18 cellular contexts compared by ENCODE assay signal in the genomic region with DNA sequence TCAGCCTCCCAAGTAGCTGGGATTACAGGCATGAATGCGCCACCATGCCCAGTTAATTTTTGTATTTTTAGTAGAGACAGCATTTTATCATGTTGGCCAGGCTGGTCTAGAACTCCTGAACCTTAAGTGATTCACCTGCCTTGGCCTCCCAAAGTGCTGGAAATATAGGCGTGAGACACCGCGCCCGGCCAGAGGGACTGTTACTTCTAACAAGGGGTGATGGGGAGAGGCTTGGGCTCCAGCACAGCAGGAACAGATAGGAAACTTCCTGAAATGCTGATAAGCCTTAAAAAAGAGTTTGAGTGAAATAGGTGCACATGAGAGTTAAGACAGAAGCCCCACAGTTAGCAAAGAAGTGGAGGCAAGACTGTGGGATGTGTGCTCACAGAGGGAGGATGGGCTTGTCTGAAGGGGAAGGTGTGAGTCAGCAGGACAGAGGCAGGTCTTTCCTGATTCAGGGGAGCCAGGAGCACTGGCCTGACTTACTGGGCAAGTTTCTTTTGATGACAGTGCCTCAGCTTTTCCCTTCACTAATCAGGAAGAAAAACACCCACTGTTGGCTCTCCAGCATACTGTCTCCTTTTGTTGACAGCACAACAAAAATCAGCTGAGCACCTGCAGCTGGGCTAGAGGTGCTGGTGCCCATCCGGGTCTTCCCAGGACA.
DNase-seq lines count a peak whose midpoint lies in the region; ATAC-seq and TF ChIP-seq lines count a peak whose summit lies in the region.
"Had no signal": no experiment of that assay in that cellular context is flagged by ENCODE, and none has a peak within 500 bp of the region (broad histone marks: within the 10 kb centered on the region; RNA-seq: fewer than 3 reads in every experiment).

No MANE protein-coding gene starts in this region.

- H3K4me2 ChIP-seq in smooth muscle cell, result no peak overlapping the region
- H3K4me2 ChIP-seq: BLaER1 had no signal

- H2AFZ ChIP-seq in smooth muscle cell (ENCODE audit: low read depth), result no peak overlapping the region

- intact Hi-C loops in esophagus squamous epithelium (cut with DNase I), result no loop called here

- peaks cover 0 to 24% (median 11%) of the 10 kb centered on the region in 3 donors for H3K4me1 ChIP-seq in esophagus squamous epithelium
- H3K4me1 ChIP-seq in smooth muscle cell (ENCODE audit: low read depth), result no peaks in the 10 kb centered on the region
- H3K4me1 ChIP-seq: BLaER1, gastrocnemius medialis had no signal

- H3K36me3 ChIP-seq in esophagus squamous epithelium, result no peaks in the 10 kb centered on the region
- no peaks in the 10 kb centered on the region for H3K36me3 ChIP-seq in smooth muscle cell (ENCODE audit: low read depth)
- H3K36me3 ChIP-seq: BLaER1, gastrocnemius medialis had no signal

- 65 to 79% methylated on average over 6 of the region's 6 CpGs for WGBS in esophagus squamous epithelium, 2 donors
- WGBS in smooth muscle cell (ENCODE audit: low lambda C conversion rate), result 89% methylated on average over 6 of the region's 6 CpGs

- no peak for TF ChIP-seq POLR2A in esophagus squamous epithelium (IDR thresholded peaks at IDR 0.05)

- POLR2A ChIA-PET in RWPE1 (lab: Yijun Ruan, JAX; ENCODE audit: low non-redundant PET), result no interaction called here

- no peaks in the 10 kb centered on the region for H3K79me2 ChIP-seq in smooth muscle cell (ENCODE audit: low read depth)

- no peaks in the 10 kb centered on the region for H4K20me1 ChIP-seq in smooth muscle cell (ENCODE audit: low read depth)
- H4K20me1 ChIP-seq: BLaER1 had no signal

- no peaks in the 10 kb centered on the region for H3F3A ChIP-seq in smooth muscle cell (ENCODE audit: low read depth)

- DNase-seq in DMS53 (lab: John Stamatoyannopoulos, UW) (peak; percentile 66), DMS53 treated with DMSO at 0.1 percent for 48 hours (lab: John Stamatoyannopoulos, UW; ENCODE audit: unreplicated experiment) (no peak), RWPE1 (ENCODE audit: low spot score) (peak; percentile 89), esophagus squamous epithelium (lab: John Stamatoyannopoulos, UW) (no peak), smooth muscle cell (lab: John Stamatoyannopoulos, UW; ENCODE audit: unreplicated experiment) (no peak), NCI-H2227 (lab: John Stamatoyannopoulos, UW; ENCODE audit: unreplicated experiment) (no peak)
- no peak for DNase-seq in stimulated activated CD4-positive, alpha-beta T cell treated with anti-CD3 and anti-CD28 coated beads, Interleukin-15, amount 100 ng/mL, for 24 hours
- DNase-seq: activated CD4-positive, alpha-beta T cell treated with anti-CD3 and anti-CD28 coated beads for 4 hours; activated naive CD4-positive, alpha-beta T cell treated with anti-CD3 and anti-CD28 coated beads, Interleukin-2, amount 50 U/mL, for 16 hours; activated T-cell treated with anti-CD3 and anti-CD28 coated beads, Interleukin-2, amount 50 U/mL, for 24 hours; gastrocnemius medialis; GF-D8; NCI-H1417; NCI-H748 treated with DMSO at 0.1 percent for 48 hours; stimulated activated CD4-positive, alpha-beta T cell treated with anti-CD3 and anti-CD28 coated beads, Interleukin-4, amount 100 ng/mL, for 1 hour had no signal

- H3K4me3 ChIP-seq in esophagus squamous epithelium, result no peak overlapping the region
- no peak overlapping the region for H3K4me3 ChIP-seq in smooth muscle cell
- H3K4me3 ChIP-seq: BLaER1, gastrocnemius medialis had no signal

- H3K9me3 ChIP-seq in esophagus squamous epithelium, result no peaks in the 10 kb centered on the region
- no peaks in the 10 kb centered on the region for H3K9me3 ChIP-seq in smooth muscle cell (replicated peaks; ENCODE audit: low read depth)
- H3K9me3 ChIP-seq: gastrocnemius medialis had no signal

- H3K27me3 ChIP-seq in esophagus squamous epithelium (peaks cover 0 to 4% (median 0%) of the 10 kb centered on the region in 4 donors), smooth muscle cell (ENCODE audit: low read depth) (no peaks in the 10 kb centered on the region)
- H3K27me3 ChIP-seq: BLaER1 had no signal

- no peak for TF ChIP-seq CTCF in RWPE1 (conservative IDR thresholded peaks at IDR 0.05; ENCODE audit: low read depth)
- TF ChIP-seq CTCF in esophagus squamous epithelium (IDR thresholded peaks at IDR 0.05), result no peak
- no peak for TF ChIP-seq CTCF in smooth muscle cell (IDR thresholded peaks at IDR 0.05; ENCODE audit: borderline replicate concordance, insufficient read depth, poor library complexity, severe bottlenecking)

- H3K9ac ChIP-seq in smooth muscle cell (ENCODE audit: low read depth), result no peak overlapping the region
- H3K9ac ChIP-seq: BLaER1 had no signal

- no peak overlapping the region for H3K27ac ChIP-seq in RWPE1
- peak overlapping the region in 3 of 4 donors; percentile 32 to 54 (median 43) for H3K27ac ChIP-seq in esophagus squamous epithelium
- peak overlapping the region; percentile 38 for H3K27ac ChIP-seq in smooth muscle cell (ENCODE audit: low read depth)
- H3K27ac ChIP-seq: 22Rv1, BLaER1, gastrocnemius medialis had no signal

- ATAC-seq in GM19455 (IDR thresholded peaks at IDR 0.05; ENCODE audit: unreplicated experiment), result no peak

- CTCF ChIA-PET in RWPE1 (lab: Yijun Ruan, JAX), result interaction anchor here (0.6 to 1.7 kb wide), 4 partner anchors 11 to 1511 kb away, joined by 3 to 6 read pairs (median 3); no protein-coding TSS in a partner anchor

Comparison
In these comparisons a context has a peak if more than half of its experiments do, and no peak if none do; other contexts are left out.
1. DNase-seq: peak in DMS53 (single experiment) and RWPE1 (single experiment); none in DMS53 treated with DMSO at 0.1 percent for 48 hours (single experiment), esophagus squamous epithelium (single experiment), smooth muscle cell (single experiment), NCI-H2227 (single experiment) and stimulated activated CD4-positive, alpha-beta T cell treated with anti-CD3 and anti-CD28 coated beads, Interleukin-15, amount 100 ng/mL, for 24 hours (single experiment).